16 cellular contexts compared by ENCODE assay signal in the genomic region with DNA sequence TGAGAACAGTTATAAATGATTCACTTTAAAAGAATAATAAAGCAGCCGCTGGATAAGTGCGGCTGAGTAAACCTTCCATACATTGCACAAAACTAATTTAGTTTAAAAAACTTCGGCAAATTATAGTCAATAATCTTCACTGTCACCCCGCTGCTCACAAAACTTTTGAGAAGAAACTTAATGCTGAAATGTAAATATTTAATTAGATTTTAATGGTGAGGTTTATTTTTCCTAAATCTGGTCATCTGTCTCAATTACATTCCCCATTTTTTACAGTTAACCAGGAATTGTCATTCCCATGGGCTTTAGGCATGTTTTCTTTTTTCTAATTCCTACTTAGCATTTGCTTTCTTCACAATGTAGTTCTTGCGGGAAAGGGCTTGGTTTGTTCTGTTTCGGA.
DNase-seq lines count a peak whose midpoint lies in the region; ATAC-seq, FAIRE-seq and TF ChIP-seq lines count a peak whose summit lies in the region.
"Had no signal": no experiment of that assay in that cellular context is flagged by ENCODE, and none has a peak within 500 bp of the region (broad histone marks: within the 10 kb centered on the region; RNA-seq: fewer than 3 reads in every experiment).

No MANE protein-coding gene starts in this region.

- H2BK20ac ChIP-seq in H1 (ENCODE audit: low read length), result no peak overlapping the region

- no peak overlapping the region for H3K4me3 ChIP-seq in A549
- no peak overlapping the region for H3K4me3 ChIP-seq in H1 (ENCODE audit: extremely low read depth in 1 of 4, insufficient read depth in 2 of 4, low read depth in 3 of 4, low read length in 4 of 4)
- no peak overlapping the region for H3K4me3 ChIP-seq in mesenchymal stem cell (ENCODE audit: insufficient read depth in 1 of 2, low read depth in 1 of 2, low read length in 2 of 2)

- FAIRE-seq in A549 (lab: Jason Lieb, UNC) (no peak), H1 (lab: Jason Lieb, UNC) (peak; percentile 24)
- FAIRE-seq: D721Med had no signal

- no peaks in the 10 kb centered on the region for H3K9me3 Mint-ChIP-seq in activated naive CD4-positive, alpha-beta T cell treated with anti-CD3 and anti-CD28 coated beads, Interleukin-2, amount 50 U/mL, for 72 hours
- no peaks in the 10 kb centered on the region for H3K9me3 Mint-ChIP-seq in CD14-positive monocyte
- H3K9me3 Mint-ChIP-seq: CD4-positive, alpha-beta T cell had no signal

- H4K20me1 ChIP-seq in H1 (replicated peaks in 1 of 2; ENCODE audit: control insufficient read depth in 1 of 2, insufficient read depth in 2 of 2, low read length in 2 of 2), result no peaks in the 10 kb centered on the region

- no peaks in the 10 kb centered on the region for H3K4me1 Mint-ChIP-seq in CD14-positive monocyte

- H3K36me3 ChIP-seq in H1 (ENCODE audit: control insufficient read depth in 2 of 4, insufficient read depth in 4 of 4, low read length in 3 of 4), result no peaks in the 10 kb centered on the region
- no peaks in the 10 kb centered on the region for H3K36me3 ChIP-seq in mesenchymal stem cell (ENCODE audit: control insufficient read depth in 1 of 2, insufficient read depth in 2 of 2, low read depth in 1 of 2, low read length in 2 of 2)
- H3K36me3 ChIP-seq: BE2C, HAP-1 had no signal

- H3K4ac ChIP-seq in H1 (replicated peaks; ENCODE audit: insufficient read length, low read depth, low read length) (no peak overlapping the region), mesenchymal stem cell (ENCODE audit: low read depth in 1 of 2, low read length in 2 of 2) (no peak overlapping the region)

- no peaks in the 10 kb centered on the region for H3K79me1 ChIP-seq in H1 (ENCODE audit: low read depth, low read length)
- H3K79me1 ChIP-seq in mesenchymal stem cell (replicated peaks; ENCODE audit: low read length, poor library complexity, severe bottlenecking), result no peaks in the 10 kb centered on the region

- H4K8ac ChIP-seq in H1 (ENCODE audit: extremely low read depth, insufficient read depth, low read length) (no peak overlapping the region), mesenchymal stem cell (ENCODE audit: low read length) (no peak overlapping the region)

- H3K27ac ChIP-seq in A549 (no peak overlapping the region), H1 (ENCODE audit: low read depth, low read length) (no peak overlapping the region), mesenchymal stem cell (ENCODE audit: low read length, poor library complexity, severe bottlenecking) (no peak overlapping the region)
- H3K27ac ChIP-seq: HL-60 had no signal

- no peaks in the 10 kb centered on the region for H3K79me2 ChIP-seq in H1 (ENCODE audit: control insufficient read depth in 1 of 2, insufficient read depth in 2 of 2, low read length in 2 of 2)

- TF ChIP-seq EP300 in A549 (IDR thresholded peaks at IDR 0.05) (no peak), H1 (IDR thresholded peaks at IDR 0.05; ENCODE audit: borderline replicate concordance in 1 of 2, low read depth in 2 of 2, low read length in 2 of 2) (no peak)

- H3K4me2 ChIP-seq in A549 (peak overlapping the region; percentile 62; the same call in 1 of the 3 replicates), H1 (ENCODE audit: insufficient read depth in 1 of 2, low read depth in 2 of 2, low read length in 2 of 2) (no peak overlapping the region), mesenchymal stem cell (ENCODE audit: low read length, poor library complexity, severe bottlenecking) (no peak overlapping the region)

- no peak overlapping the region for H2BK5ac ChIP-seq in H1 (ENCODE audit: low read depth, low read length)
- H2BK5ac ChIP-seq in mesenchymal stem cell (ENCODE audit: low read depth, low read length, poor library complexity, severe bottlenecking), result no peak overlapping the region

- H2AK5ac ChIP-seq in H1 (ENCODE audit: low read depth, low read length), result no peak overlapping the region
- H2AK5ac ChIP-seq in mesenchymal stem cell (ENCODE audit: low read length, severe bottlenecking), result no peak overlapping the region

- H3K56ac ChIP-seq in H1 (replicated peaks; ENCODE audit: insufficient read length, low read depth, low read length), result no peak overlapping the region

- no peak overlapping the region for H3K27ac Mint-ChIP-seq in activated naive CD4-positive, alpha-beta T cell treated with anti-CD3 and anti-CD28 coated beads, Interleukin-2, amount 50 U/mL, for 72 hours
- no peak overlapping the region for H3K27ac Mint-ChIP-seq in CD14-positive monocyte
- H3K27ac Mint-ChIP-seq: CD4-positive, alpha-beta T cell had no signal

- H4K5ac ChIP-seq in H1 (ENCODE audit: insufficient read length, low read depth, low read length), result no peak overlapping the region

- H3K36me3 Mint-ChIP-seq in activated naive CD4-positive, alpha-beta T cell treated with anti-CD3 and anti-CD28 coated beads, Interleukin-2, amount 50 U/mL, for 72 hours, result no peaks in the 10 kb centered on the region
- no peaks in the 10 kb centered on the region for H3K36me3 Mint-ChIP-seq in CD14-positive monocyte

- H3K27me3 Mint-ChIP-seq in CD14-positive monocyte (ENCODE audit: low read depth in 3 of 3), result peaks cover 2 to 4% (median 3%) of the 10 kb centered on the region in 3 donors

- H2BK12ac ChIP-seq in H1 (ENCODE audit: low read depth, low read length), result no peak overlapping the region
- H2BK12ac ChIP-seq in mesenchymal stem cell (ENCODE audit: low read length in 2 of 2), result no peak overlapping the region

- no peak overlapping the region for H3K23ac ChIP-seq in H1 (ENCODE audit: insufficient read length)
- H3K23ac ChIP-seq in mesenchymal stem cell (ENCODE audit: low read length in 2 of 2), result no peak overlapping the region

- no peak overlapping the region for H2BK15ac ChIP-seq in H1 (ENCODE audit: low read length)
- H2BK15ac ChIP-seq in mesenchymal stem cell (ENCODE audit: low read depth, poor library complexity, severe bottlenecking), result no peak overlapping the region

- H2AFZ ChIP-seq in H1 (ENCODE audit: low read length) (no peak overlapping the region), mesenchymal stem cell (ENCODE audit: low read depth, low read length) (no peak overlapping the region)

- WGBS in A549 (ENCODE audit: missing lambda C conversion rate), result 53% methylated on average over 6 of the region's 6 CpGs
- WGBS in H1 (ENCODE audit: extremely low coverage in 1 of 2, insufficient coverage in 1 of 2, insufficient read length in 1 of 2, insufficient replicate concordance in 2 of 2, low coverage in 1 of 2, low lambda C conversion rate in 2 of 2, missing lambda C conversion rate in 1 of 2), 2 experiments, result 95% methylated on average over 4 of the region's 6 CpGs; no CpG with 5 or more reads in 1 of the 2 experiments
- 100% methylated on average over 1 of the region's 6 CpGs for WGBS in mesenchymal stem cell

- CTCF ChIA-PET in A549 (lab: Yijun Ruan, JAX), result interaction anchor here (0.7 to 3.0 kb wide), 10 partner anchors 9 to 252 kb away, joined by 3 to 21 read pairs (median 4); no protein-coding TSS in a partner anchor
- CTCF ChIA-PET in H1 (lab: Charles Lee; ENCODE audit: partially characterized antibody), result interaction anchor here (0.6 to 3.1 kb wide), 24 partner anchors 9 to 392 kb away, joined by 3 to 26 read pairs (median 4); no protein-coding TSS in a partner anchor

- in situ Hi-C loops in GM13977 (cut with MboI; ENCODE audit: low pct_unique_long_range_greater_than_20kb, low sequenced_read_pairs, unreplicated experiment), result no loop called here

- H2BK120ac ChIP-seq in H1 (replicated peaks; ENCODE audit: low read depth, low read length) (no peak overlapping the region), mesenchymal stem cell (ENCODE audit: low read depth, low read length) (no peak overlapping the region)

- H4K91ac ChIP-seq in H1 (replicated peaks; ENCODE audit: insufficient read length, low read length), result no peak overlapping the region
- no peak overlapping the region for H4K91ac ChIP-seq in mesenchymal stem cell (ENCODE audit: low read length)

- no peaks in the 10 kb centered on the region for H3K23me2 ChIP-seq in H1 (ENCODE audit: low read depth, low read length)

- no peak overlapping the region for H3K9ac ChIP-seq in H1 (replicated peaks in 1 of 4; ENCODE audit: extremely low read depth in 1 of 4, low read depth in 3 of 4, low read length in 3 of 4)
- peak overlapping the region; percentile 56 for H3K9ac ChIP-seq in mesenchymal stem cell (ENCODE audit: low read length)

- TF ChIP-seq POLR2A in A549 (IDR thresholded peaks at IDR 0.05; ENCODE audit: low read length) (no peak), H1 (IDR thresholded peaks at IDR 0.05; ENCODE audit: control extremely low read depth in 1 of 2, low read depth in 2 of 2, low read length in 2 of 2) (no peak)

- no peak for DNase-seq in A549 (ENCODE audit: low read depth in 1 of 2, low spot score in 1 of 2)
- DNase-seq in NCI-H69 (lab: John Stamatoyannopoulos, UW), result peak; percentile 34
- no peak for DNase-seq in H1 (ENCODE audit: low read depth in 1 of 2, low spot score in 2 of 2)
- no peak for DNase-seq in mesenchymal stem cell
- no peak for DNase-seq in activated naive CD4-positive, alpha-beta T cell treated with anti-CD3 and anti-CD28 coated beads, Interleukin-2, amount 50 U/mL, for 72 hours (ENCODE audit: low spot score in 2 of 2)
- DNase-seq in GM13977 (ENCODE audit: low spot score), result no peak
- DNase-seq in CD14-positive monocyte (ENCODE audit: low spot score), result no peak
- no peak for DNase-seq in globus pallidus (ENCODE audit: low spot score)
- DNase-seq: 8988T; CD4-positive, alpha-beta T cell; GDM1 had no signal

- H3K9me3 ChIP-seq in A549 (no peaks in the 10 kb centered on the region), H1 (ENCODE audit: insufficient read depth in 2 of 2, low read depth in 1 of 2, low read length in 1 of 2) (no peaks in the 10 kb centered on the region), mesenchymal stem cell (ENCODE audit: control insufficient read depth, low read length) (no peaks in the 10 kb centered on the region)
- H3K9me3 ChIP-seq: BE2C, Caco-2, HAP-1 had no signal

- TF ChIP-seq CTCF in A549 (IDR thresholded peaks at IDR 0.05) (no peak), H1 (IDR thresholded peaks at IDR 0.05; ENCODE audit: control extremely low read depth in 1 of 3, insufficient read depth in 1 of 3, low read depth in 1 of 3, low read length in 3 of 3) (no peak), GM13977 (IDR thresholded peaks at IDR 0.05; ENCODE audit: extremely low read depth, insufficient read depth, missing control alignments) (no peak), CD14-positive monocyte (IDR thresholded peaks at IDR 0.05) (no peak)

- no peak overlapping the region for H3K4me3 Mint-ChIP-seq in CD14-positive monocyte
- H3K4me3 Mint-ChIP-seq: CD4-positive, alpha-beta T cell had no signal

- ATAC-seq in A549, result no peak
- no peak for ATAC-seq in activated naive CD4-positive, alpha-beta T cell treated with anti-CD3 and anti-CD28 coated beads, Interleukin-2, amount 50 U/mL, for 72 hours

- no peaks in the 10 kb centered on the region for H3K27me3 ChIP-seq in H1 (replicated peaks in 1 of 4; ENCODE audit: control insufficient read depth in 3 of 4, extremely low read depth in 1 of 4, insufficient read depth in 3 of 4, low read length in 3 of 4)
- no peaks in the 10 kb centered on the region for H3K27me3 ChIP-seq in mesenchymal stem cell (ENCODE audit: control insufficient read depth in 1 of 2, insufficient read depth in 1 of 2, low read length in 2 of 2)
- H3K27me3 ChIP-seq: BE2C had no signal

- POLR2A ChIA-PET in A549 (lab: Yijun Ruan, JAX), result no interaction called here
- POLR2A ChIA-PET in H1 (lab: Charles Lee; ENCODE audit: partially characterized antibody), result interaction anchor here (1.0 kb wide), 1 partner anchor 170 kb away, joined by 3 read pairs; the partner anchor contains the start of gene CAAP1

- TF ChIP-seq RAD21 in A549 (conservative IDR thresholded peaks at IDR 0.05 in 1 of 2, IDR thresholded peaks at IDR 0.05 in 1 of 2), result no peak
- no peak for TF ChIP-seq RAD21 in H1 (IDR thresholded peaks at IDR 0.05 in 1 of 2, conservative IDR thresholded peaks at IDR 0.05 in 1 of 2; ENCODE audit: low read depth in 2 of 2, low read length in 2 of 2)

- no peaks in the 10 kb centered on the region for H3K4me1 ChIP-seq in A549
- no peaks in the 10 kb centered on the region; a peak in 2 of 7 replicates for H3K4me1 ChIP-seq in H1 (replicated peaks in 1 of 4; ENCODE audit: control insufficient read depth in 3 of 4, insufficient read depth in 4 of 4, low read length in 3 of 4)
- peaks cover 1% of the 10 kb centered on the region for H3K4me1 ChIP-seq in mesenchymal stem cell (ENCODE audit: control insufficient read depth, insufficient read depth, low read depth, low read length)
- H3K4me1 ChIP-seq: Caco-2 had no signal

- H3K14ac ChIP-seq in H1 (ENCODE audit: insufficient read length), result no peak overlapping the region
- no peak overlapping the region for H3K14ac ChIP-seq in mesenchymal stem cell (ENCODE audit: low read length in 2 of 2)

- H3K18ac ChIP-seq in H1 (ENCODE audit: extremely low read depth, low read length) (no peak overlapping the region), mesenchymal stem cell (ENCODE audit: low read depth in 1 of 2, low read length in 2 of 2) (no peak overlapping the region)

- intact Hi-C loops in CD14-positive monocyte (cut with micrococcal nuclease), result no loop called here
